Comparison of ENCODE assay signal across 2 cellular contexts in genomic region chr7:137718360-137718759, GRCh38.
TF ChIP-seq lines count a peak whose summit lies in the region.

No MANE protein-coding gene starts in this region.

TF ChIP-seq in IMR-90, 13 proteins besides CTCF, POLR2A, EP300 and RAD21:
- TF ChIP-seq NFE2L2 (IDR thresholded peaks at IDR 0.05; ENCODE audit: low read depth, low read length) (no peak), BHLHE40 (IDR thresholded peaks at IDR 0.05; ENCODE audit: low read depth, low read length) (no peak)

TF ChIP-seq in GM12878, 131 proteins besides CTCF, POLR2A, EP300 and RAD21:
- no peak for TF ChIP-seq CEBPB (IDR thresholded peaks at IDR 0.05; ENCODE audit: borderline replicate concordance in 1 of 2, low read depth in 2 of 2, low read length in 2 of 2)
- no peak for TF ChIP-seq HSF1 (IDR thresholded peaks at IDR 0.05; ENCODE audit: low read depth, low read length)
- TF ChIP-seq PAX8 (IDR thresholded peaks at IDR 0.05): no peak
- TF ChIP-seq TBL1XR1 (IDR thresholded peaks at IDR 0.05; ENCODE audit: low read depth, low read length): no peak
- TF ChIP-seq TAF1 (IDR thresholded peaks at IDR 0.05; ENCODE audit: borderline replicate concordance, low read depth, low read length): no peak
- no peak for TF ChIP-seq NKRF (conservative IDR thresholded peaks at IDR 0.05)
- no peak for TF ChIP-seq CHD4 (IDR thresholded peaks at IDR 0.05)
- TF ChIP-seq FOXK2 (IDR thresholded peaks at IDR 0.05): no peak
- TF ChIP-seq BCL3 (IDR thresholded peaks at IDR 0.05; ENCODE audit: borderline replicate concordance, insufficient read depth, low read depth, low read length, poor library complexity, severe bottlenecking): no peak
- no peak for TF ChIP-seq PML (IDR thresholded peaks at IDR 0.05; ENCODE audit: low read length)
- TF ChIP-seq MYB (IDR thresholded peaks at IDR 0.05; ENCODE audit: borderline replicate concordance, low read depth, low read length): no peak
- TF ChIP-seq ZNF217 (IDR thresholded peaks at IDR 0.05): no peak
